1 cellular context compared by ENCODE assay signal in the genomic region with DNA sequence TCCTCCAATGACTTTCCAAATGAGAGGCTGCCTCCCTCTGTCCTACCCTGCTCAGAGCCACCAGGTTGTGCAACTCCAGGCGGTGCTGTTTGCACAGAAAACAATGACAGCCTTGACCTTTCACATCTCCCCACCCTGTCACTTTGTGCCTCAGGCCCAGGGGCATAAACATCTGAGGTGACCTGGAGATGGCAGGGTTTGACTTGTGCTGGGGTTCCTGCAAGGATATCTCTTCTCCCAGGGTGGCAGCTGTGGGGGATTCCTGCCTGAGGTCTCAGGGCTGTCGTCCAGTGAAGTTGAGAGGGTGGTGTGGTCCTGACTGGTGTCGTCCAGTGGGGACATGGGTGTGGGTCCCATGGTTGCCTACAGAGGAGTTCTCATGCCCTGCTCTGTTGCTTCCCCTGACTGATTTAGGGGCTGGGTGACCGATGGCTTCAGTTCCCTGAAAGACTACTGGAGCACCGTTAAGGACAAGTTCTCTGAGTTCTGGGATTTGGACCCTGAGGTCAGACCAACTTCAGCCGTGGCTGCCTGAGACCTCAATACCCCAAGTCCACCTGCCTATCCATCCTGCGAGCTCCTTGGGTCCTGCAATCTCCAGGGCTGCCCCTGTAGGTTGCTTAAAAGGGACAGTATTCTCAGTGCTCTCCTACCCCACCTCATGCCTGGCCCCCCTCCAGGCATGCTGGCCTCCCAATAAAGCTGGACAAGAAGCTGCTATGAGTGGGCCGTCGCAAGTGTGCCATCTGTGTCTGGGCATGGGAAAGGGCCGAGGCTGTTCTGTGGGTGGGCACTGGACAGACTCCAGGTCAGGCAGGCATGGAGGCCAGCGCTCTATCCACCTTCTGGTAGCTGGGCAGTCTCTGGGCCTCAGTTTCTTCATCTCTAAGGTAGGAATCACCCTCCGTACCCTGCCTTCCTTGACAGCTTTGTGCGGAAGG.
TF ChIP-seq lines count a peak whose summit lies in the region.

No MANE protein-coding gene starts in this region.

TF ChIP-seq in HepG2, 621 proteins besides CTCF, POLR2A, EP300 and RAD21 (continued from another document and continues in another):
- no peak for TF ChIP-seq PRPF4 (IDR thresholded peaks at IDR 0.05; ENCODE audit: low read depth, low read length, poor library complexity, severe bottlenecking)
- TF ChIP-seq, protein P1, sequence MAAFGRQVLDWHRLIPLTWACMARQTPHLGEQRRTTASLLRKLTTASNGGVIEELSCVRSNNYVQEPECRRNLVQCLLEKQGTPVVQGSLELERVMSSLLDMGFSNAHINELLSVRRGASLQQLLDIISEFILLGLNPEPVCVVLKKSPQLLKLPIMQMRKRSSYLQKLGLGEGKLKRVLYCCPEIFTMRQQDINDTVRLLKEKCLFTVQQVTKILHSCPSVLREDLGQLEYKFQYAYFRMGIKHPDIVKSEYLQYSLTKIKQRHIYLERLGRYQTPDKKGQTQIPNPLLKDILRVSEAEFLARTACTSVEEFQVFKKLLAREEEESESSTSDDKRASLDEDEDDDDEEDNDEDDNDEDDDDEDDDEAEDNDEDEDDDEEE (CRISPR knock-in tag; IDR thresholded peaks at IDR 0.05) = no peak
- TF ChIP-seq, protein P2, sequence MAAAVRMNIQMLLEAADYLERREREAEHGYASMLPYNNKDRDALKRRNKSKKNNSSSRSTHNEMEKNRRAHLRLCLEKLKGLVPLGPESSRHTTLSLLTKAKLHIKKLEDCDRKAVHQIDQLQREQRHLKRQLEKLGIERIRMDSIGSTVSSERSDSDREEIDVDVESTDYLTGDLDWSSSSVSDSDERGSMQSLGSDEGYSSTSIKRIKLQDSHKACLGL (CRISPR knock-in tag; IDR thresholded peaks at IDR 0.05) = no peak; the same call in 1 of the 2 replicates
- TF ChIP-seq, protein P3, sequence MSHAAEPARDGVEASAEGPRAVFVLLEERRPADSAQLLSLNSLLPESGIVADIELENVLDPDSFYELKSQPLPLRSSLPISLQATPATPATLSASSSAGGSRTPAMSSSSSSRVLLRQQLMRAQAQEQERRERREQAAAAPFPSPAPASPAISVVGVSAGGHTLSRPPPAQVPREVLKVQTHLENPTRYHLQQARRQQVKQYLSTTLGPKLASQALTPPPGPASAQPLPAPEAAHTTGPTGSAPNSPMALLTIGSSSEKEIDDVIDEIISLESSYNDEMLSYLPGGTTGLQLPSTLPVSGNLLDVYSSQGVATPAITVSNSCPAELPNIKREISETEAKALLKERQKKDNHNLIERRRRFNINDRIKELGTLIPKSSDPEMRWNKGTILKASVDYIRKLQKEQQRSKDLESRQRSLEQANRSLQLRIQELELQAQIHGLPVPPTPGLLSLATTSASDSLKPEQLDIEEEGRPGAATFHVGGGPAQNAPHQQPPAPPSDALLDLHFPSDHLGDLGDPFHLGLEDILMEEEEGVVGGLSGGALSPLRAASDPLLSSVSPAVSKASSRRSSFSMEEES (CRISPR knock-in tag; IDR thresholded peaks at IDR 0.05) = peak; percentile 90
- TF ChIP-seq, protein P4, sequence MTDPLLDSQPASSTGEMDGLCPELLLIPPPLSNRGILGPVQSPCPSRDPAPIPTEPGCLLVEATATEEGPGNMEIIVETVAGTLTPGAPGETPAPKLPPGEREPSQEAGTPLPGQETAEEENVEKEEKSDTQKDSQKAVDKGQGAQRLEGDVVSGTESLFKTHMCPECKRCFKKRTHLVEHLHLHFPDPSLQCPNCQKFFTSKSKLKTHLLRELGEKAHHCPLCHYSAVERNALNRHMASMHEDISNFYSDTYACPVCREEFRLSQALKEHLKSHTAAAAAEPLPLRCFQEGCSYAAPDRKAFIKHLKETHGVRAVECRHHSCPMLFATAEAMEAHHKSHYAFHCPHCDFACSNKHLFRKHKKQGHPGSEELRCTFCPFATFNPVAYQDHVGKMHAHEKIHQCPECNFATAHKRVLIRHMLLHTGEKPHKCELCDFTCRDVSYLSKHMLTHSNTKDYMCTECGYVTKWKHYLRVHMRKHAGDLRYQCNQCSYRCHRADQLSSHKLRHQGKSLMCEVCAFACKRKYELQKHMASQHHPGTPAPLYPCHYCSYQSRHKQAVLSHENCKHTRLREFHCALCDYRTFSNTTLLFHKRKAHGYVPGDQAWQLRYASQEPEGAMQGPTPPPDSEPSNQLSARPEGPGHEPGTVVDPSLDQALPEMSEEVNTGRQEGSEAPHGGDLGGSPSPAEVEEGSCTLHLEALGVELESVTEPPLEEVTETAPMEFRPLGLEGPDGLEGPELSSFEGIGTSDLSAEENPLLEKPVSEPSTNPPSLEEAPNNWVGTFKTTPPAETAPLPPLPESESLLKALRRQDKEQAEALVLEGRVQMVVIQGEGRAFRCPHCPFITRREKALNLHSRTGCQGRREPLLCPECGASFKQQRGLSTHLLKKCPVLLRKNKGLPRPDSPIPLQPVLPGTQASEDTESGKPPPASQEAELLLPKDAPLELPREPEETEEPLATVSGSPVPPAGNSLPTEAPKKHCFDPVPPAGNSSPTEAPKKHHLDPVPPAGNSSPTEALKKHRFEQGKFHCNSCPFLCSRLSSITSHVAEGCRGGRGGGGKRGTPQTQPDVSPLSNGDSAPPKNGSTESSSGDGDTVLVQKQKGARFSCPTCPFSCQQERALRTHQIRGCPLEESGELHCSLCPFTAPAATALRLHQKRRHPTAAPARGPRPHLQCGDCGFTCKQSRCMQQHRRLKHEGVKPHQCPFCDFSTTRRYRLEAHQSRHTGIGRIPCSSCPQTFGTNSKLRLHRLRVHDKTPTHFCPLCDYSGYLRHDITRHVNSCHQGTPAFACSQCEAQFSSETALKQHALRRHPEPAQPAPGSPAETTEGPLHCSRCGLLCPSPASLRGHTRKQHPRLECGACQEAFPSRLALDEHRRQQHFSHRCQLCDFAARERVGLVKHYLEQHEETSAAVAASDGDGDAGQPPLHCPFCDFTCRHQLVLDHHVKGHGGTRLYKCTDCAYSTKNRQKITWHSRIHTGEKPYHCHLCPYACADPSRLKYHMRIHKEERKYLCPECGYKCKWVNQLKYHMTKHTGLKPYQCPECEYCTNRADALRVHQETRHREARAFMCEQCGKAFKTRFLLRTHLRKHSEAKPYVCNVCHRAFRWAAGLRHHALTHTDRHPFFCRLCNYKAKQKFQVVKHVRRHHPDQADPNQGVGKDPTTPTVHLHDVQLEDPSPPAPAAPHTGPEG (CRISPR knock-in tag; IDR thresholded peaks at IDR 0.05) = peak; percentile 87
- TF ChIP-seq, protein P5, sequence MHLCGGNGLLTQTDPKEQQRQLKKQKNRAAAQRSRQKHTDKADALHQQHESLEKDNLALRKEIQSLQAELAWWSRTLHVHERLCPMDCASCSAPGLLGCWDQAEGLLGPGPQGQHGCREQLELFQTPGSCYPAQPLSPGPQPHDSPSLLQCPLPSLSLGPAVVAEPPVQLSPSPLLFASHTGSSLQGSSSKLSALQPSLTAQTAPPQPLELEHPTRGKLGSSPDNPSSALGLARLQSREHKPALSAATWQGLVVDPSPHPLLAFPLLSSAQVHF (CRISPR knock-in tag; IDR thresholded peaks at IDR 0.05) = no peak
- peak; percentile 79; the same call in 1 of the 2 replicates for TF ChIP-seq SRY (CRISPR knock-in tag; IDR thresholded peaks at IDR 0.05)
- no peak for TF ChIP-seq FLYWCH1 (CRISPR knock-in tag; IDR thresholded peaks at IDR 0.05)
- no peak for TF ChIP-seq ISX (CRISPR knock-in tag; conservative IDR thresholded peaks at IDR 0.05)
- TF ChIP-seq ZZZ3 (CRISPR knock-in tag; IDR thresholded peaks at IDR 0.05; ENCODE audit: borderline replicate concordance) = peak; percentile 54; the same call in 1 of the 2 replicates
- TF ChIP-seq ZBTB7A (CRISPR knock-in tag; IDR thresholded peaks at IDR 0.05) = peak; percentile 93; the same call in 1 of the 2 replicates
- TF ChIP-seq ZMYM2 (CRISPR knock-in tag; IDR thresholded peaks at IDR 0.05) = 0 out of 2 replicates have a peak, but pooled peaks have one; percentile 63
- TF ChIP-seq SIX4 (CRISPR knock-in tag; IDR thresholded peaks at IDR 0.05) = peak; percentile 87
- TF ChIP-seq, protein P6, sequence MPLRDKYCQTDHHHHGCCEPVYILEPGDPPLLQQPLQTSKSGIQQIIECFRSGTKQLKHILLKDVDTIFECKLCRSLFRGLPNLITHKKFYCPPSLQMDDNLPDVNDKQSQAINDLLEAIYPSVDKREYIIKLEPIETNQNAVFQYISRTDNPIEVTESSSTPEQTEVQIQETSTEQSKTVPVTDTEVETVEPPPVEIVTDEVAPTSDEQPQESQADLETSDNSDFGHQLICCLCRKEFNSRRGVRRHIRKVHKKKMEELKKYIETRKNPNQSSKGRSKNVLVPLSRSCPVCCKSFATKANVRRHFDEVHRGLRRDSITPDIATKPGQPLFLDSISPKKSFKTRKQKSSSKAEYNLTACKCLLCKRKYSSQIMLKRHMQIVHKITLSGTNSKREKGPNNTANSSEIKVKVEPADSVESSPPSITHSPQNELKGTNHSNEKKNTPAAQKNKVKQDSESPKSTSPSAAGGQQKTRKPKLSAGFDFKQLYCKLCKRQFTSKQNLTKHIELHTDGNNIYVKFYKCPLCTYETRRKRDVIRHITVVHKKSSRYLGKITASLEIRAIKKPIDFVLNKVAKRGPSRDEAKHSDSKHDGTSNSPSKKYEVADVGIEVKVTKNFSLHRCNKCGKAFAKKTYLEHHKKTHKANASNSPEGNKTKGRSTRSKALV (CRISPR knock-in tag; IDR thresholded peaks at IDR 0.05) = peak; percentile 71; the same call in 1 of the 2 replicates
- TF ChIP-seq NFIC (IDR thresholded peaks at IDR 0.05; ENCODE audit: low read length) = no peak
- no peak; the same call in 1 of the 2 replicates for TF ChIP-seq ZBTB42 (CRISPR knock-in tag; IDR thresholded peaks at IDR 0.05)
- TF ChIP-seq ZNF563 (CRISPR knock-in tag; IDR thresholded peaks at IDR 0.05) = 0 out of 2 replicates have a peak, but pooled peaks have one; percentile 50
- no peak for TF ChIP-seq RELA (CRISPR knock-in tag; IDR thresholded peaks at IDR 0.05)
- TF ChIP-seq SOX5 (CRISPR knock-in tag; IDR thresholded peaks at IDR 0.05; ENCODE audit: borderline replicate concordance) = peak; percentile 99
- peak; percentile 97 for TF ChIP-seq PRMT3 (CRISPR knock-in tag; IDR thresholded peaks at IDR 0.05; ENCODE audit: borderline replicate concordance, low read depth)
- peak; percentile 68; the same call in 1 of the 2 replicates for TF ChIP-seq ZNF556 (CRISPR knock-in tag; IDR thresholded peaks at IDR 0.05; ENCODE audit: borderline replicate concordance)
- TF ChIP-seq KLF15 (CRISPR knock-in tag; IDR thresholded peaks at IDR 0.05; ENCODE audit: borderline replicate concordance) = no peak; the same call in 1 of the 2 replicates
- TF ChIP-seq MEIS1 (CRISPR knock-in tag; IDR thresholded peaks at IDR 0.05; ENCODE audit: borderline replicate concordance) = peak; percentile 97
- no peak; the same call in 1 of the 2 replicates for TF ChIP-seq NFYB (CRISPR knock-in tag; IDR thresholded peaks at IDR 0.05)
- TF ChIP-seq ELF1 (CRISPR knock-in tag; IDR thresholded peaks at IDR 0.05) = peak; percentile 69
- peak; percentile 96 for TF ChIP-seq ZNF670 (CRISPR knock-in tag; IDR thresholded peaks at IDR 0.05; ENCODE audit: borderline replicate concordance)
- TF ChIP-seq ZFP37 (CRISPR knock-in tag; IDR thresholded peaks at IDR 0.05; ENCODE audit: borderline replicate concordance) = peak; percentile 85; the same call in 1 of the 2 replicates
- TF ChIP-seq, protein P7, sequence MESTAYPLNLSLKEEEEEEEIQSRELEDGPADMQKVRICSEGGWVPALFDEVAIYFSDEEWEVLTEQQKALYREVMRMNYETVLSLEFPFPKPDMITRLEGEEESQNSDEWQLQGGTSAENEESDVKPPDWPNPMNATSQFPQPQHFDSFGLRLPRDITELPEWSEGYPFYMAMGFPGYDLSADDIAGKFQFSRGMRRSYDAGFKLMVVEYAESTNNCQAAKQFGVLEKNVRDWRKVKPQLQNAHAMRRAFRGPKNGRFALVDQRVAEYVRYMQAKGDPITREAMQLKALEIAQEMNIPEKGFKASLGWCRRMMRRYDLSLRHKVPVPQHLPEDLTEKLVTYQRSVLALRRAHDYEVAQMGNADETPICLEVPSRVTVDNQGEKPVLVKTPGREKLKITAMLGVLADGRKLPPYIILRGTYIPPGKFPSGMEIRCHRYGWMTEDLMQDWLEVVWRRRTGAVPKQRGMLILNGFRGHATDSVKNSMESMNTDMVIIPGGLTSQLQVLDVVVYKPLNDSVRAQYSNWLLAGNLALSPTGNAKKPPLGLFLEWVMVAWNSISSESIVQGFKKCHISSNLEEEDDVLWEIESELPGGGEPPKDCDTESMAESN (CRISPR knock-in tag; conservative IDR thresholded peaks at IDR 0.05) = peak; percentile 83
- TF ChIP-seq ARNTL (CRISPR knock-in tag; IDR thresholded peaks at IDR 0.05) = peak; percentile 96
- TF ChIP-seq, protein P8, sequence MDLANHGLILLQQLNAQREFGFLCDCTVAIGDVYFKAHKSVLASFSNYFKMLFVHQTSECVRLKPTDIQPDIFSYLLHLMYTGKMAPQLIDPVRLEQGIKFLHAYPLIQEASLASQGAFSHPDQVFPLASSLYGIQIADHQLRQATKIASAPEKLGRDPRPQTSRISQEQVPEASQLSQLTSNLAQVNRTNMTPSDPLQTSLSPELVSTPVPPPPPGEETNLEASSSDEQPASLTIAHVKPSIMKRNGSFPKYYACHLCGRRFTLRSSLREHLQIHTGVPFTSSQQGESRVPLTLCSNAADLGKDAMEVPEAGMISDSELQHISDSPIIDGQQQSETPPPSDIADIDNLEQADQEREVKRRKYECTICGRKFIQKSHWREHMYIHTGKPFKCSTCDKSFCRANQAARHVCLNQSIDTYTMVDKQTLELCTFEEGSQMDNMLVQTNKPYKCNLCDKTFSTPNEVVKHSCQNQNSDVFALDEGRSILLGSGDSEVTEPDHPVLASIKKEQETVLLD (CRISPR knock-in tag; IDR thresholded peaks at IDR 0.05; ENCODE audit: low read depth) = no peak
- TF ChIP-seq ZNF652 (CRISPR knock-in tag; IDR thresholded peaks at IDR 0.05; ENCODE audit: borderline replicate concordance, low read depth) = peak; percentile 76; the same call in 1 of the 2 replicates
- no peak for TF ChIP-seq ZNF354B (CRISPR knock-in tag; IDR thresholded peaks at IDR 0.05)
- TF ChIP-seq HNRNPLL (IDR thresholded peaks at IDR 0.05; ENCODE audit: low read depth, low read length, poor library complexity, severe bottlenecking) = no peak
- 0 out of 2 replicates have a peak, but pooled peaks have one; percentile 25 for TF ChIP-seq SETDB1 (CRISPR knock-in tag; IDR thresholded peaks at IDR 0.05; ENCODE audit: borderline replicate concordance)
- TF ChIP-seq RBAK (CRISPR knock-in tag; IDR thresholded peaks at IDR 0.05) = no peak
- TF ChIP-seq ZNF180 (CRISPR knock-in tag; IDR thresholded peaks at IDR 0.05; ENCODE audit: borderline replicate concordance, low read depth) = no peak
- TF ChIP-seq FOXO1 (CRISPR knock-in tag; IDR thresholded peaks at IDR 0.05) = peak; percentile 100
- TF ChIP-seq HDAC1 (CRISPR knock-in tag; IDR thresholded peaks at IDR 0.05) = peak; percentile 99
- TF ChIP-seq, protein P9, sequence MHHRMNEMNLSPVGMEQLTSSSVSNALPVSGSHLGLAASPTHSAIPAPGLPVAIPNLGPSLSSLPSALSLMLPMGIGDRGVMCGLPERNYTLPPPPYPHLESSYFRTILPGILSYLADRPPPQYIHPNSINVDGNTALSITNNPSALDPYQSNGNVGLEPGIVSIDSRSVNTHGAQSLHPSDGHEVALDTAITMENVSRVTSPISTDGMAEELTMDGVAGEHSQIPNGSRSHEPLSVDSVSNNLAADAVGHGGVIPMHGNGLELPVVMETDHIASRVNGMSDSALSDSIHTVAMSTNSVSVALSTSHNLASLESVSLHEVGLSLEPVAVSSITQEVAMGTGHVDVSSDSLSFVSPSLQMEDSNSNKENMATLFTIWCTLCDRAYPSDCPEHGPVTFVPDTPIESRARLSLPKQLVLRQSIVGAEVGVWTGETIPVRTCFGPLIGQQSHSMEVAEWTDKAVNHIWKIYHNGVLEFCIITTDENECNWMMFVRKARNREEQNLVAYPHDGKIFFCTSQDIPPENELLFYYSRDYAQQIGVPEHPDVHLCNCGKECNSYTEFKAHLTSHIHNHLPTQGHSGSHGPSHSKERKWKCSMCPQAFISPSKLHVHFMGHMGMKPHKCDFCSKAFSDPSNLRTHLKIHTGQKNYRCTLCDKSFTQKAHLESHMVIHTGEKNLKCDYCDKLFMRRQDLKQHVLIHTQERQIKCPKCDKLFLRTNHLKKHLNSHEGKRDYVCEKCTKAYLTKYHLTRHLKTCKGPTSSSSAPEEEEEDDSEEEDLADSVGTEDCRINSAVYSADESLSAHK (CRISPR knock-in tag; IDR thresholded peaks at IDR 0.05; ENCODE audit: borderline replicate concordance) = no peak; the same call in 1 of the 2 replicates
